1 cellular context compared by ENCODE assay signal in the genomic region with DNA sequence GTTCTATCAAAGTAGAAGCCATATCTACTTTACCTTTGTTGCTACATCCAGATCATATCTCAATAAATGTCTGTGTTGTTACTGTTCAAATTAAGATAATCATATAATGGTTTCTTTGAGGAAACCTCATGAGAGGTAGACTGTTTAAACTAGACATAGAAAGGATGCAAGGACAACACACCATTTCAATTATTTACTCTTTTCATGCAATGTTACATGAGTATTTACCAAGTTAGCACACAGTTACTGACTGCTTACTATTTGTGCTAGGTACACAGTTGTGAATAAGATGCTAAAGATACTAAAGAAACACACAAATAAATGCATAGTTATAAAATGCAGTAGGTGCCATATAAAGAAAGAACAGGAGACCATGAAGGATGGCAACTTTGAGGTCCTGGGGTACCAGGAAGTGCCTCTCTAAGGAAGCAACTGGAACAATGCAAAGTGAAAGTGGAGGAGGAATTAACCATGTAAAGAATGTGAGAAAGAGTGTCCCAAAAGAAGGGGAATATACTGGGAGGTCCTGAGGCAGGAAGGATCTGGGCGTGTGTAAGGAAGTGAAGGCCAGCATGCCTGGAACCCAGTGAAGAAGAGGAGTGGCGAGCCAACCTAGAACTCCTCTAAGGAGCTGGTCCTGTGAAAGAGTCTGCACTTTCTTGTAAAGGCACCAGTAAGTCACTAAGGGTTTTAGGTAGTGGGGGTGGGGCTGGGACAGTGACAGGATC.
TF ChIP-seq lines count a peak whose summit lies in the region.

No MANE protein-coding gene starts in this region.

TF ChIP-seq in IMR-90, 13 proteins besides CTCF, POLR2A, EP300 and RAD21:
- TF ChIP-seq, protein P1, sequence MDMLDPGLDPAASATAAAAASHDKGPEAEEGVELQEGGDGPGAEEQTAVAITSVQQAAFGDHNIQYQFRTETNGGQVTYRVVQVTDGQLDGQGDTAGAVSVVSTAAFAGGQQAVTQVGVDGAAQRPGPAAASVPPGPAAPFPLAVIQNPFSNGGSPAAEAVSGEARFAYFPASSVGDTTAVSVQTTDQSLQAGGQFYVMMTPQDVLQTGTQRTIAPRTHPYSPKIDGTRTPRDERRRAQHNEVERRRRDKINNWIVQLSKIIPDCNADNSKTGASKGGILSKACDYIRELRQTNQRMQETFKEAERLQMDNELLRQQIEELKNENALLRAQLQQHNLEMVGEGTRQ (IDR thresholded peaks at IDR 0.05; ENCODE audit: low read depth, low read length), result no peak
- TF ChIP-seq FOS (IDR thresholded peaks at IDR 0.05; ENCODE audit: low read depth, low read length), result no peak
- no peak for TF ChIP-seq CHD1 (IDR thresholded peaks at IDR 0.05; ENCODE audit: low read depth, low read length)
- no peak for TF ChIP-seq CEBPB (IDR thresholded peaks at IDR 0.05; ENCODE audit: low read depth, low read length)
- TF ChIP-seq MXI1 (IDR thresholded peaks at IDR 0.05; ENCODE audit: borderline replicate concordance, low read depth, low read length), result no peak
- TF ChIP-seq RFX5 (IDR thresholded peaks at IDR 0.05; ENCODE audit: low read depth, low read length), result no peak
